28 cellular contexts compared by ENCODE assay signal in the genomic region with DNA sequence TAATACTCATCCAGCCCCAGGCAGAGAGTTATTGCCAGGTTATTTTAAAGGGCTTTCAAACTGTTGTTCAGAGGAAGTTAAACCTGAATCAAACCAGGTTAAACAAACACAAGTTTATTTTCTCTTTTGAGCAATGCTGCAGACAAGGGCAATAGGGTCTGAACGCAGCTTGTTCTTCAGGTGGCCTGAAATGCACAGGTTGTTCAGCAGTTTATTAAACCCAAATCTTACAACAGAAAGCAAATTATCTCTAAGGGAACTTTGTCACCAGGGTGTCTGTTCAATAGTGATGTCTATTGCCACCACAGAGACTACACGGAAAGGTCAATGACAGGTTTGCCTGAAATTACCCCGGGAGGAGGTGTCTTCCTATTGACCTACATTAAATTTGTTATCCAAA.
"Had no signal": no experiment of that assay in that cellular context is flagged by ENCODE, and none has a peak within 500 bp of the region (broad histone marks: within the 10 kb centered on the region; RNA-seq: fewer than 3 reads in every experiment).

No MANE protein-coding gene starts in this region.

- H3K4me3 ChIP-seq: gastrocnemius medialis, hepatocyte, neural progenitor cell, prostate gland, right atrium auricular region, sigmoid colon, thoracic aorta, tibial nerve, upper lobe of left lung had no signal

- DNase-seq: cerebellar nuclear complex; cortex of kidney; effector memory CD8-positive, alpha-beta T cell; foreskin fibroblast; gastrocnemius medialis; head of caudate nucleus; islet precursor cell; kidney glomerular epithelial cell; left colon; left ventricle myocardium superior; mesenchymal stem cell; midbrain; naive thymus-derived CD4-positive, alpha-beta T cell; sigmoid colon; stimulated activated CD4-positive, alpha-beta T cell treated with anti-CD3 and anti-CD28 coated beads, Interleukin-4, amount 100 ng/mL, for 4 hours; stimulated activated naive CD8-positive, alpha-beta T cell treated with anti-CD3 and anti-CD28 coated beads, Interleukin-15, Interleukin-2, amounts not matched to agents 100 U/mL and 50 U/mL, for 24 hours; upper lobe of left lung had no signal

- H3K4me3 Mint-ChIP-seq: effector memory CD8-positive, alpha-beta T cell; naive thymus-derived CD4-positive, alpha-beta T cell; nephron; neural progenitor cell; stimulated activated memory B cell treated with anti-CD40 and anti-IgM and Interleukin-4, amounts not matched to agents 10 μg/mL and 1 μg/mL and 100 μg/mL, for 72 hours had no signal

- H3K36me3 Mint-ChIP-seq: naive thymus-derived CD4-positive, alpha-beta T cell; neural progenitor cell; stimulated activated memory B cell treated with anti-CD40 and anti-IgM and Interleukin-4, amounts not matched to agents 10 μg/mL and 1 μg/mL and 100 μg/mL, for 72 hours had no signal

- H3K9me3 Mint-ChIP-seq: effector memory CD8-positive, alpha-beta T cell; naive thymus-derived CD4-positive, alpha-beta T cell; nephron; neural progenitor cell; stimulated activated memory B cell treated with anti-CD40 and anti-IgM and Interleukin-4, amounts not matched to agents 10 μg/mL and 1 μg/mL and 100 μg/mL, for 72 hours had no signal

- H3K4me1 ChIP-seq: gastrocnemius medialis, prostate gland, right atrium auricular region, sigmoid colon, tibial nerve, upper lobe of left lung had no signal

- H3K9me3 ChIP-seq: gastrocnemius medialis, prostate gland, right atrium auricular region, sigmoid colon, thoracic aorta, tibial nerve, upper lobe of left lung had no signal

- H3K36me3 ChIP-seq: gastrocnemius medialis, neural progenitor cell, prostate gland, right atrium auricular region, sigmoid colon, thoracic aorta, tibial nerve, upper lobe of left lung had no signal

- H3K27ac ChIP-seq: epithelial cell of prostate, gastrocnemius medialis, hepatocyte, neural progenitor cell, prostate gland, right atrium auricular region, sigmoid colon, thoracic aorta, tibial nerve, upper lobe of left lung had no signal

- H3K79me2 ChIP-seq: hepatocyte had no signal

- H3K27ac Mint-ChIP-seq: effector memory CD8-positive, alpha-beta T cell; naive thymus-derived CD4-positive, alpha-beta T cell; nephron; neural progenitor cell; stimulated activated memory B cell treated with anti-CD40 and anti-IgM and Interleukin-4, amounts not matched to agents 10 μg/mL and 1 μg/mL and 100 μg/mL, for 72 hours had no signal

- H3K4me2 ChIP-seq: hepatocyte, neural progenitor cell had no signal

- H2AFZ ChIP-seq: hepatocyte, neural progenitor cell had no signal

- FAIRE-seq: urothelium cell line had no signal

- ATAC-seq: effector memory CD8-positive, alpha-beta T cell; esophagus mucosa; gastrocnemius medialis; left colon; left ventricle myocardium superior; naive thymus-derived CD4-positive, alpha-beta T cell; stimulated activated memory B cell treated with anti-CD40 and anti-IgM and Interleukin-4, amounts not matched to agents 10 μg/mL and 1 μg/mL and 100 μg/mL, for 72 hours; stimulated activated naive CD8-positive, alpha-beta T cell treated with anti-CD3 and anti-CD28 coated beads, Interleukin-15, Interleukin-2, amounts not matched to agents 100 U/mL and 50 U/mL, for 24 hours had no signal

- H3K27me3 ChIP-seq: gastrocnemius medialis, hepatocyte, neural progenitor cell, right atrium auricular region, sigmoid colon, tibial nerve, upper lobe of left lung had no signal

- H3K9ac ChIP-seq: neural progenitor cell had no signal
